10 cellular contexts compared by ENCODE assay signal in genomic region chr1:212470059-212470458, GRCh38. TPM values are rescaled to one million over a fixed set of nuclear protein-coding genes. Genes with fewer than 3 reads are reported as not detected.
DNase-seq lines count a peak whose midpoint lies in the region; ATAC-seq and TF ChIP-seq lines count a peak whose summit lies in the region.
"Had no signal": no experiment of that assay in that cellular context is flagged by ENCODE, and none has a peak within 500 bp of the region (broad histone marks: within the 10 kb centered on the region; RNA-seq: fewer than 3 reads in every experiment).

No MANE protein-coding gene starts in this region.

- peak overlapping the region; percentile 70 for H2AFZ ChIP-seq in neuronal stem cell (ENCODE audit: low read length)
- H2AFZ ChIP-seq: parathyroid adenoma had no signal

- H3K9ac ChIP-seq in neuronal stem cell (ENCODE audit: low read depth, low read length, poor library complexity), result no peak overlapping the region
- H3K9ac ChIP-seq: parathyroid adenoma had no signal

- peak overlapping the region; percentile 22 for H3K18ac ChIP-seq in neuronal stem cell (ENCODE audit: low read length)

- no peaks in the 10 kb centered on the region for H3K79me1 ChIP-seq in neuronal stem cell (ENCODE audit: low read depth, low read length)

- H3K27ac ChIP-seq in neuronal stem cell (replicated peaks; ENCODE audit: low read length), result no peak overlapping the region
- H3K27ac ChIP-seq: parathyroid adenoma had no signal

- H3K4me3 ChIP-seq in fibroblast of mammary gland (ENCODE audit: control insufficient read depth, low read depth, low read length) (no peak overlapping the region), neuronal stem cell (ENCODE audit: low read length in 2 of 2) (no peak overlapping the region)

- H2BK15ac ChIP-seq in neuronal stem cell (ENCODE audit: low read length), result no peak overlapping the region

- WGBS in neuronal stem cell (ENCODE audit: extremely low coverage in 2 of 2, insufficient read length in 2 of 2, insufficient replicate concordance in 1 of 2), 2 donors, result no CpG with 5 or more reads among the region's 15 CpGs

- no peaks in the 10 kb centered on the region for H3K27me3 Mint-ChIP-seq in activated T-cell treated with anti-CD3 and anti-CD28 coated beads, Interleukin-2, amount 50 U/mL, for 72 hours (ENCODE audit: low read depth)

- no peak overlapping the region for H2BK5ac ChIP-seq in neuronal stem cell (ENCODE audit: low read length)

- no peaks in the 10 kb centered on the region for H3K36me3 ChIP-seq in neuronal stem cell (replicated peaks in 1 of 2; ENCODE audit: control insufficient read depth in 2 of 2, insufficient read depth in 2 of 2, low read length in 2 of 2)

- no peak overlapping the region for H4K8ac ChIP-seq in neuronal stem cell (ENCODE audit: low read depth, low read length)

- H2BK120ac ChIP-seq in neuronal stem cell (ENCODE audit: low read depth, low read length), result no peak overlapping the region

- ATAC-seq in HG02885 (IDR thresholded peaks at IDR 0.05; ENCODE audit: poor library complexity, unreplicated experiment) (no peak), GM18867 (IDR thresholded peaks at IDR 0.05; ENCODE audit: unreplicated experiment) (no peak)
- no peak for ATAC-seq in activated T-cell treated with anti-CD3 and anti-CD28 coated beads, Interleukin-2, amount 50 U/mL, for 72 hours (replicated peaks in 1 of 2)

- no peak overlapping the region for H3K14ac ChIP-seq in neuronal stem cell (ENCODE audit: low read length)

- no peaks in the 10 kb centered on the region for H3K4me1 ChIP-seq in neuronal stem cell (ENCODE audit: control insufficient read depth in 2 of 2, insufficient read depth in 1 of 2, low read depth in 1 of 2, low read length in 2 of 2)
- H3K4me1 ChIP-seq: parathyroid adenoma had no signal

- H3K4me3 Mint-ChIP-seq in activated T-cell treated with anti-CD3 and anti-CD28 coated beads, Interleukin-2, amount 50 U/mL, for 72 hours, result no peak overlapping the region

- H4K91ac ChIP-seq in neuronal stem cell (ENCODE audit: low read depth, low read length, poor library complexity), result no peak overlapping the region

- H3K4me1 Mint-ChIP-seq in activated T-cell treated with anti-CD3 and anti-CD28 coated beads, Interleukin-2, amount 50 U/mL, for 72 hours (ENCODE audit: low read depth), result peaks cover 7% of the 10 kb centered on the region

- no peak overlapping the region for H3K4me2 ChIP-seq in neuronal stem cell (ENCODE audit: insufficient read depth, low read length, poor library complexity, severe bottlenecking)

- no peak overlapping the region for H3K4ac ChIP-seq in neuronal stem cell (ENCODE audit: low read length)

- peaks cover 0 to 1% of the 10 kb centered on the region in 2 donors for H3K9me3 Mint-ChIP-seq in activated T-cell treated with anti-CD3 and anti-CD28 coated beads, Interleukin-2, amount 50 U/mL, for 72 hours

- no peak overlapping the region for H2BK12ac ChIP-seq in neuronal stem cell (ENCODE audit: low read length)

- no peak overlapping the region for H3K27ac Mint-ChIP-seq in activated T-cell treated with anti-CD3 and anti-CD28 coated beads, Interleukin-2, amount 50 U/mL, for 72 hours

- no peaks in the 10 kb centered on the region for H3K36me3 Mint-ChIP-seq in activated T-cell treated with anti-CD3 and anti-CD28 coated beads, Interleukin-2, amount 50 U/mL, for 72 hours (ENCODE audit: insufficient read depth in 2 of 2)

- peak; percentile 89 for DNase-seq in ACHN
- DNase-seq in RKO (ENCODE audit: low spot score), result peak; percentile 79
- peak; percentile 99 for DNase-seq in fibroblast of mammary gland (ENCODE audit: low read depth)
- no peak for DNase-seq in neuronal stem cell (ENCODE audit: low spot score)
- DNase-seq in activated T-cell treated with anti-CD3 and anti-CD28 coated beads, Interleukin-2, amount 50 U/mL, for 72 hours, result no peak
- DNase-seq in activated naive CD4-positive, alpha-beta T cell (lab: John Stamatoyannopoulos, UW), result no peak
- DNase-seq: DND-41 had no signal

- TF ChIP-seq CTCF in fibroblast of mammary gland (conservative IDR thresholded peaks at IDR 0.05; ENCODE audit: control insufficient read depth, insufficient read depth, low read depth, low read length), result no peak

- H3K9me3 ChIP-seq in neuronal stem cell (replicated peaks in 1 of 2; ENCODE audit: control insufficient read depth in 2 of 2, insufficient read depth in 1 of 2, low read depth in 1 of 2, low read length in 2 of 2), result no peaks in the 10 kb centered on the region

- peak overlapping the region; percentile 38 for H2AK5ac ChIP-seq in neuronal stem cell (ENCODE audit: low read depth, low read length)

- H3K23ac ChIP-seq in neuronal stem cell (ENCODE audit: low read depth, low read length, poor library complexity), result peak overlapping the region; percentile 57

- in situ Hi-C loops in ACHN (cut with HindIII; ENCODE audit: low pct_ligation_motif_present, low pct_unique_long_range_greater_than_20kb, low sequenced_read_pairs), result no loop called here

- H3K27me3 ChIP-seq in neuronal stem cell (ENCODE audit: control insufficient read depth in 3 of 3, insufficient read depth in 3 of 3, low read depth in 1 of 3, low read length in 3 of 3), result peaks cover 0 to 18% (median 0%) of the 10 kb centered on the region in 3 experiments

RNA-seq across cellular contexts. Expression of gene NENF, which starts 37.3 kb away (rescaled TPM):
- 27.0 TPM for polyA plus RNA-seq in neuronal stem cell (2013, experiment 1 of 2)
- polyA plus RNA-seq in neuronal stem cell (2013, experiment 2 of 2), result 26.9 TPM
- total RNA-seq in activated T-cell treated with anti-CD3 and anti-CD28 coated beads, Interleukin-2, amount 50 U/mL, for 72 hours, result 10 to 100 TPM; 36.9 to 40.7 TPM

RNA-seq across cellular contexts. Expression of gene PACC1, which starts 55.4 kb away (rescaled TPM):
- polyA plus RNA-seq in neuronal stem cell (2013, experiment 1 of 2), result 19.2 TPM
- 18.7 TPM for polyA plus RNA-seq in neuronal stem cell (2013, experiment 2 of 2)
- 10 to 100 TPM; 10.2 to 11.7 TPM for total RNA-seq in activated T-cell treated with anti-CD3 and anti-CD28 coated beads, Interleukin-2, amount 50 U/mL, for 72 hours

Comparison
In these comparisons a context has a peak if more than half of its experiments do, and no peak if none do; other contexts are left out.
1. DNase-seq: peak in ACHN (single experiment), RKO (single experiment) and fibroblast of mammary gland (single experiment); none in neuronal stem cell (single experiment), activated T-cell treated with anti-CD3 and anti-CD28 coated beads, Interleukin-2, amount 50 U/mL, for 72 hours (0 of 2) and activated naive CD4-positive, alpha-beta T cell (0 of 4).